Comparison of ENCODE assay signal across 15 cellular contexts in the genomic region with DNA sequence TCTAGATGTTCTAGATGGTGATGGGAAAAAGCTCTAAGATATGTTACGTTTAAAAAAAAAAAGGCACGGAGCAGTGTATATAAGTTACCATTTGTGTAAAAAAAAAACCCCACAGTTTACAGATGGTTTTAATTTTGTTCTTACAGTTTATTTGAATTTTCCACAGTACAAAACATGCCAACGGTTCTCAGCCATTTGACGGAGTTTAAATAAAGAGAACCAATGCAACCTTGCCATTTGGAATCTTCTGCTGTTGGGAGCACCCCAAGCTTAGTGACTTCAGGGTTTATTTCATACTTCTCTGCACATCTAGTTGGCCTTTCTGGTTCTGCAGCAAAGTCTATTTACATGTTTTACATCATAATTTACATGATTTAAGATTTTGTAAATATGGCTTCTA. TPM values are rescaled to one million over a fixed set of nuclear protein-coding genes. Genes with fewer than 3 reads are reported as not detected.
DNase-seq lines count a peak whose midpoint lies in the region; FAIRE-seq and TF ChIP-seq lines count a peak whose summit lies in the region.
"Had no signal": no experiment of that assay in that cellular context is flagged by ENCODE, and none has a peak within 500 bp of the region (broad histone marks: within the 10 kb centered on the region; RNA-seq: fewer than 3 reads in every experiment).

No MANE protein-coding gene starts in this region.

- no peaks in the 10 kb centered on the region for H3K79me1 ChIP-seq in mesendoderm (ENCODE audit: low read length)

- no peaks in the 10 kb centered on the region for H3K79me2 ChIP-seq in mesendoderm (ENCODE audit: control insufficient read depth, insufficient read depth, low read length)

- H2AK5ac ChIP-seq in mesendoderm (ENCODE audit: low read length) = no peak overlapping the region

- H3K4me3 ChIP-seq in HFF-Myc (replicated peaks; ENCODE audit: low read depth, low read length) (no peak overlapping the region), adipocyte (ENCODE audit: low read length) (no peak overlapping the region), mesendoderm (ENCODE audit: low read length) (no peak overlapping the region)
- H3K4me3 ChIP-seq: BLaER1 treated with 17β-estradiol and CSF1 and Interleukin-3, amounts not matched to agents 10 nM and 100 nM; GM12878 had no signal

- no peak overlapping the region for H3K23ac ChIP-seq in mesendoderm (ENCODE audit: low read length)

- no peak overlapping the region for H3K4ac ChIP-seq in mesendoderm (ENCODE audit: low read depth, low read length)

- no peak for FAIRE-seq in RCC 7860 (lab: Jason Lieb, UNC)
- FAIRE-seq: A204.1, GM12878, GM18507 had no signal

- no peak overlapping the region for H3K4me2 ChIP-seq in mesendoderm (ENCODE audit: low read length)
- H3K4me2 ChIP-seq: BLaER1 treated with 17β-estradiol and CSF1 and Interleukin-3, amounts not matched to agents 10 nM and 100 nM had no signal

- H3K18ac ChIP-seq in mesendoderm (ENCODE audit: low read length) = no peak overlapping the region

- no peak overlapping the region for H3K27ac ChIP-seq in mesendoderm (ENCODE audit: low read depth, low read length)
- H3K27ac ChIP-seq: BLaER1 treated with 17β-estradiol and CSF1 and Interleukin-3, amounts not matched to agents 10 nM and 100 nM had no signal

- H3K4me1 ChIP-seq in adipocyte (ENCODE audit: control insufficient read depth, insufficient read depth, low read length) (peaks cover 9% of the 10 kb centered on the region), mesendoderm (ENCODE audit: control insufficient read depth, low read depth, low read length) (no peaks in the 10 kb centered on the region)

- H4K8ac ChIP-seq in mesendoderm (ENCODE audit: low read depth, low read length) = no peak overlapping the region

- DNase-seq in HFF-Myc (ENCODE audit: extremely low read depth, low read depth) (peak; percentile 30), adipocyte (ENCODE audit: low read depth) (peak; percentile 34), fibroblast of peridontal ligament (ENCODE audit: extremely low read depth) (peak; percentile 92), HuH-7.5 (ENCODE audit: low spot score) (no peak), mesendoderm (no peak), NCI-H345 treated with DMSO at 0.1 percent for 48 hours (lab: John Stamatoyannopoulos, UW; ENCODE audit: unreplicated experiment) (no peak), RCC 7860 (ENCODE audit: low spot score) (no peak)
- DNase-seq: CD4-positive, CD25-positive, alpha-beta regulatory T cell; DMS53; GOT3; H9 had no signal

- no peak overlapping the region for H3K56ac ChIP-seq in mesendoderm (ENCODE audit: low read length)

- WGBS in mesendoderm (ENCODE audit: extremely low coverage, insufficient coverage, low lambda C conversion rate) = no CpG with 5 or more reads among the region's 4 CpGs

- TF ChIP-seq CTCF in HFF-Myc (IDR thresholded peaks at IDR 0.05; ENCODE audit: low read depth, low read length, missing control alignments) = no peak

- H3K9ac ChIP-seq in adipocyte (ENCODE audit: low read length) (no peak overlapping the region), mesendoderm (ENCODE audit: low read length) (no peak overlapping the region)
- H3K9ac ChIP-seq: BLaER1 treated with 17β-estradiol and CSF1 and Interleukin-3, amounts not matched to agents 10 nM and 100 nM had no signal

- H2BK15ac ChIP-seq in mesendoderm (replicated peaks; ENCODE audit: low read depth) = no peak overlapping the region

- H3K36me3 ChIP-seq in adipocyte (ENCODE audit: control insufficient read depth, insufficient read depth, low read length, severe bottlenecking) (no peaks in the 10 kb centered on the region), mesendoderm (ENCODE audit: control insufficient read depth, insufficient read depth, low read length) (no peaks in the 10 kb centered on the region)
- H3K36me3 ChIP-seq: BLaER1 treated with 17β-estradiol and CSF1 and Interleukin-3, amounts not matched to agents 10 nM and 100 nM had no signal

- no peak overlapping the region for H2BK120ac ChIP-seq in mesendoderm (ENCODE audit: low read depth, low read length)

- no peak overlapping the region for H2BK5ac ChIP-seq in mesendoderm (ENCODE audit: low read length)

- H3K9me3 ChIP-seq in adipocyte (ENCODE audit: control insufficient read depth, low read length) = no peaks in the 10 kb centered on the region
- H3K9me3 ChIP-seq: BLaER1 treated with 17β-estradiol and CSF1 and Interleukin-3, amounts not matched to agents 10 nM and 100 nM had no signal

- H4K5ac ChIP-seq in mesendoderm (ENCODE audit: low read length) = no peak overlapping the region

- H3K27me3 ChIP-seq in adipocyte (replicated peaks; ENCODE audit: control insufficient read depth, insufficient read depth, low read length) (no peaks in the 10 kb centered on the region), mesendoderm (ENCODE audit: insufficient read depth, low read length, poor library complexity) (no peaks in the 10 kb centered on the region)

RNA-seq across cellular contexts. Expression of a gene that starts 7.7 kb away (rescaled TPM):
- 0.46 TPM for polyA plus RNA-seq in mesendoderm (2013, experiment 1 of 2)
- 0.42 TPM for polyA plus RNA-seq in mesendoderm (2013, experiment 2 of 2)
- polyA plus RNA-seq: CD4-positive, CD25-positive, alpha-beta regulatory T cell had no signal

RNA-seq across cellular contexts. Expression of a gene that starts 22.3 kb away (rescaled TPM):
- polyA plus RNA-seq in mesendoderm (2013, experiment 1 of 2) = 34.3 TPM
- polyA plus RNA-seq in mesendoderm (2013, experiment 2 of 2) = 32.3 TPM

RNA-seq across cellular contexts. Expression of a gene that starts 52.1 kb away (rescaled TPM):
- 2.6 TPM for polyA plus RNA-seq in mesendoderm (2013, experiment 1 of 2)
- polyA plus RNA-seq in mesendoderm (2013, experiment 2 of 2) = 3.0 TPM

Comparison
In these comparisons a context has a peak if more than half of its experiments do, and no peak if none do; other contexts are left out.
1. DNase-seq: peak in HFF-Myc (single experiment), adipocyte (single experiment) and fibroblast of peridontal ligament (single experiment); none in HuH-7.5 (single experiment), mesendoderm (single experiment), NCI-H345 treated with DMSO at 0.1 percent for 48 hours (single experiment) and RCC 7860 (single experiment).